Comparison of ENCODE assay signal across 5 cellular contexts in the genomic region with DNA sequence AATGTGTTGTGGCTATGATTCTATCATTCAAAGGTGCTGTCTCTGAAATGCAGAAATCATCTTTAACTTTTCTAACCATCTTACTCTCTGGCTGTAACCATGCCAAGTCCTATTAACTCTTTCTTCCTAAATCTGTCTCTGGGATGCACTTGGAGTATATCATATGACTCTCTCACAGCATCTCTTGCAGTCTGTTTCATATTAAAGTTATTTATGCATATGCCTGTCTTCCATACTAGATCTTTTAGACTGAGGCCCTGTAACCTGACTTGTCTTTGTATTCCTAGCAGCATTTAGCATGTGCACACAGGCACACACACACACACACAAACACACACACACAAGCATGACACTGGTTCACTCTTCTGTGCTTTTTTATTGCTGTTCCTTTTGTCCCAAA.
"Had no signal": no experiment of that assay in that cellular context is flagged by ENCODE, and none has a peak within 500 bp of the region (broad histone marks: within the 10 kb centered on the region; RNA-seq: fewer than 3 reads in every experiment).

No MANE protein-coding gene starts in this region.

- H2AFZ ChIP-seq: GM23338 had no signal

- H3K4me2 ChIP-seq: GM23338 had no signal

- H3K27ac ChIP-seq: HL-60 had no signal

- DNase-seq: H9 had no signal

- ATAC-seq: GM23338, HepG2, K562 had no signal

- H3K4me3 ChIP-seq: GM23338, K562 had no signal
